Comparison of ENCODE assay signal across 27 cellular contexts in genomic region chr7:94588090-94588489, GRCh38.
"Had no signal": no experiment of that assay in that cellular context is flagged by ENCODE, and none has a peak within 500 bp of the region (broad histone marks: within the 10 kb centered on the region; RNA-seq: fewer than 3 reads in every experiment).

No MANE protein-coding gene starts in this region.

- H3K27me3 ChIP-seq: SJCRH30 had no signal

- H3K4me2 ChIP-seq: SK-N-SH had no signal

- H3K9me3 Mint-ChIP-seq: activated CD4-positive, alpha-beta memory T cell treated with anti-CD3 and anti-CD28 coated beads for 36 hours; activated CD4-positive, alpha-beta T cell treated with anti-CD3 and anti-CD28 coated beads, Interleukin-2, amount 10 ng/mL, durations not matched to agents 7 days and 5 days; activated naive CD4-positive, alpha-beta T cell treated with anti-CD3 and anti-CD28 coated beads for 36 hours; activated naive CD8-positive, alpha-beta T cell treated with anti-CD3 and anti-CD28 coated beads for 36 hours; activated T-cell treated with anti-CD3 and anti-CD28 coated beads, Interleukin-2, amount 50 U/mL, for 4 hours; activated T-helper 17 cell treated with anti-CD3 and anti-CD28 coated beads, Interleukin-2, amount 50 U/mL, for 72 hours; IgD-negative memory B cell had no signal

- DNase-seq: activated CD4-positive, alpha-beta memory T cell treated with anti-CD3 and anti-CD28 coated beads for 36 hours; activated CD4-positive, alpha-beta T cell treated with anti-CD3 and anti-CD28 coated beads, Interleukin-2, amount 10 ng/mL, durations not matched to agents 7 days and 5 days; activated CD4-positive, CD25-positive, alpha-beta regulatory T cell; activated CD8-positive, alpha-beta memory T cell treated with anti-CD3 and anti-CD28 coated beads for 24 hours; activated gamma-delta T cell; activated naive CD4-positive, alpha-beta T cell treated with anti-CD3 and anti-CD28 coated beads for 36 hours; activated naive CD8-positive, alpha-beta T cell treated with anti-CD3 and anti-CD28 coated beads for 36 hours; activated T-cell treated with anti-CD3 and anti-CD28 coated beads, Interleukin-2, amount 50 U/mL, for 4 hours; aorta; KG1; NCI-H1092 treated with DMSO at 0.1 percent for 48 hours; NCI-H1417 treated with DMSO at 0.1 percent for 48 hours; NCI-H1694; NCI-H2029; NCI-H345; NCI-H510A; NCI-H526 treated with DMSO at 0.1 percent for 48 hours; NCI-H82; OCI-M1; Right ventricle myocardium superior; SJCRH30; SK-N-SH; T-helper 1 cell had no signal

- H3K36me3 Mint-ChIP-seq: IgD-negative memory B cell had no signal

- H3K9me3 ChIP-seq: SJCRH30, SK-N-SH had no signal

- H3K27ac ChIP-seq: RWPE1, SJCRH30, VCaP had no signal

- H3K27me3 Mint-ChIP-seq: activated CD4-positive, alpha-beta memory T cell treated with anti-CD3 and anti-CD28 coated beads for 36 hours; activated CD4-positive, alpha-beta T cell treated with anti-CD3 and anti-CD28 coated beads, Interleukin-2, amount 10 ng/mL, durations not matched to agents 7 days and 5 days; activated naive CD8-positive, alpha-beta T cell treated with anti-CD3 and anti-CD28 coated beads for 36 hours; activated T-helper 17 cell treated with anti-CD3 and anti-CD28 coated beads, Interleukin-2, amount 50 U/mL, for 72 hours; IgD-negative memory B cell had no signal

- H3K27ac Mint-ChIP-seq: activated CD4-positive, alpha-beta memory T cell treated with anti-CD3 and anti-CD28 coated beads for 36 hours; activated CD4-positive, alpha-beta T cell treated with anti-CD3 and anti-CD28 coated beads, Interleukin-2, amount 10 ng/mL, durations not matched to agents 7 days and 5 days; activated naive CD4-positive, alpha-beta T cell treated with anti-CD3 and anti-CD28 coated beads for 36 hours; activated naive CD8-positive, alpha-beta T cell treated with anti-CD3 and anti-CD28 coated beads for 36 hours; activated T-helper 17 cell treated with anti-CD3 and anti-CD28 coated beads, Interleukin-2, amount 50 U/mL, for 72 hours; IgD-negative memory B cell had no signal

- H3K4me3 ChIP-seq: SJCRH30 had no signal

- H3K4me3 Mint-ChIP-seq: activated CD4-positive, alpha-beta memory T cell treated with anti-CD3 and anti-CD28 coated beads for 36 hours; activated CD4-positive, alpha-beta T cell treated with anti-CD3 and anti-CD28 coated beads, Interleukin-2, amount 10 ng/mL, durations not matched to agents 7 days and 5 days; activated naive CD4-positive, alpha-beta T cell treated with anti-CD3 and anti-CD28 coated beads for 36 hours; activated naive CD8-positive, alpha-beta T cell treated with anti-CD3 and anti-CD28 coated beads for 36 hours; activated T-cell treated with anti-CD3 and anti-CD28 coated beads, Interleukin-2, amount 50 U/mL, for 4 hours; activated T-helper 17 cell treated with anti-CD3 and anti-CD28 coated beads, Interleukin-2, amount 50 U/mL, for 72 hours; IgD-negative memory B cell had no signal

- H3K9ac ChIP-seq: SK-N-SH had no signal

- H3K4me1 Mint-ChIP-seq: activated CD4-positive, alpha-beta T cell treated with anti-CD3 and anti-CD28 coated beads, Interleukin-2, amount 10 ng/mL, durations not matched to agents 7 days and 5 days; activated naive CD8-positive, alpha-beta T cell treated with anti-CD3 and anti-CD28 coated beads for 36 hours; activated T-helper 17 cell treated with anti-CD3 and anti-CD28 coated beads, Interleukin-2, amount 50 U/mL, for 72 hours had no signal
